29 cellular contexts compared by ENCODE assay signal in genomic region chr10:12897278-12897677, GRCh38.
"Had no signal": no experiment of that assay in that cellular context is flagged by ENCODE, and none has a peak within 500 bp of the region (broad histone marks: within the 10 kb centered on the region; RNA-seq: fewer than 3 reads in every experiment).

No MANE protein-coding gene starts in this region.

- H3K4me1 Mint-ChIP-seq: mesothelial cell of epicardium; neural crest cell; stimulated activated naive CD8-positive, alpha-beta T cell treated with anti-CD3 and anti-CD28 coated beads, Interleukin-15, amount 100 ng/mL, for 72 hours had no signal

- H3K9me3 ChIP-seq: prostate gland, suprapubic skin, transverse colon, uterus had no signal

- FAIRE-seq: endometrium, frontal cortex, keratinocyte, small intestine had no signal

- DNase-seq: dermis blood vessel endothelial cell; effector memory CD4-positive, alpha-beta T cell; erythroblast; hypothalamus; left ventricle myocardium superior; lower lobe of right lung; mucosa of descending colon; naive B cell; right cardiac atrium; small intestine; stimulated activated CD4-positive, alpha-beta T cell treated with anti-CD3 and anti-CD28 coated beads, Interleukin-12 subunit alpha, Interleukin-12 subunit beta, amount 100 ng/mL, for 4 hours; stimulated activated CD4-positive, alpha-beta T cell treated with anti-CD3 and anti-CD28 coated beads, Interleukin-1b, Interleukin-23, amount 100 ng/mL, for 48 hours; stimulated activated CD4-positive, alpha-beta T cell treated with anti-CD3 and anti-CD28 coated beads, Interleukin-4, amount 100 ng/mL, for 1 hour; stimulated activated CD8-positive, alpha-beta memory T cell treated with anti-CD3 and anti-CD28 coated beads, Interleukin-4, amount 100 ng/mL, for 48 hours; stimulated activated naive CD4-positive, alpha-beta T cell; stimulated activated naive CD8-positive, alpha-beta T cell treated with anti-CD3 and anti-CD28 coated beads, Interleukin-15, amount 100 ng/mL, for 72 hours; transverse colon; upper lobe of right lung; uterus had no signal

- ATAC-seq: left ventricle myocardium superior; mucosa of descending colon; natural killer cell treated with Interleukin-12 subunit alpha and Interleukin-12 subunit beta and Interleukin-15 and Interleukin-18, amount 100 ng/mL, for 72 hours; right cardiac atrium; stimulated activated naive CD8-positive, alpha-beta T cell treated with anti-CD3 and anti-CD28 coated beads, Interleukin-15, amount 100 ng/mL, for 72 hours; upper lobe of right lung had no signal

- H3K27ac Mint-ChIP-seq: mesothelial cell of epicardium; naive B cell; natural killer cell treated with Interleukin-12 subunit alpha and Interleukin-12 subunit beta and Interleukin-15 and Interleukin-18, amount 100 ng/mL, for 72 hours; stimulated activated naive CD8-positive, alpha-beta T cell treated with anti-CD3 and anti-CD28 coated beads, Interleukin-15, amount 100 ng/mL, for 72 hours had no signal

- H3K27ac ChIP-seq: coronary artery, lower lobe of right lung, parathyroid adenoma, prostate gland, suprapubic skin, transverse colon, upper lobe of right lung, uterus had no signal

- H3K9ac ChIP-seq: parathyroid adenoma had no signal

- H3K36me3 ChIP-seq: lower lobe of right lung, prostate gland, transverse colon, upper lobe of right lung, uterus had no signal

- H3K27me3 ChIP-seq: suprapubic skin, transverse colon, upper lobe of right lung, uterus had no signal

- H3K4me1 ChIP-seq: lower lobe of right lung, parathyroid adenoma, prostate gland, suprapubic skin, upper lobe of right lung, uterus had no signal

- H3K4me3 Mint-ChIP-seq: mesothelial cell of epicardium; naive B cell; natural killer cell treated with Interleukin-12 subunit alpha and Interleukin-12 subunit beta and Interleukin-15 and Interleukin-18, amount 100 ng/mL, for 72 hours; neural crest cell; stimulated activated naive CD8-positive, alpha-beta T cell treated with anti-CD3 and anti-CD28 coated beads, Interleukin-15, amount 100 ng/mL, for 72 hours had no signal

- H3K4me3 ChIP-seq: coronary artery, lower lobe of right lung, mucosa of descending colon, prostate gland, suprapubic skin, transverse colon, upper lobe of right lung, uterus had no signal

- H3K79me2 ChIP-seq: parathyroid adenoma had no signal

- H2AFZ ChIP-seq: parathyroid adenoma had no signal
